Comparison of ENCODE assay signal across 8 cellular contexts in the genomic region with DNA sequence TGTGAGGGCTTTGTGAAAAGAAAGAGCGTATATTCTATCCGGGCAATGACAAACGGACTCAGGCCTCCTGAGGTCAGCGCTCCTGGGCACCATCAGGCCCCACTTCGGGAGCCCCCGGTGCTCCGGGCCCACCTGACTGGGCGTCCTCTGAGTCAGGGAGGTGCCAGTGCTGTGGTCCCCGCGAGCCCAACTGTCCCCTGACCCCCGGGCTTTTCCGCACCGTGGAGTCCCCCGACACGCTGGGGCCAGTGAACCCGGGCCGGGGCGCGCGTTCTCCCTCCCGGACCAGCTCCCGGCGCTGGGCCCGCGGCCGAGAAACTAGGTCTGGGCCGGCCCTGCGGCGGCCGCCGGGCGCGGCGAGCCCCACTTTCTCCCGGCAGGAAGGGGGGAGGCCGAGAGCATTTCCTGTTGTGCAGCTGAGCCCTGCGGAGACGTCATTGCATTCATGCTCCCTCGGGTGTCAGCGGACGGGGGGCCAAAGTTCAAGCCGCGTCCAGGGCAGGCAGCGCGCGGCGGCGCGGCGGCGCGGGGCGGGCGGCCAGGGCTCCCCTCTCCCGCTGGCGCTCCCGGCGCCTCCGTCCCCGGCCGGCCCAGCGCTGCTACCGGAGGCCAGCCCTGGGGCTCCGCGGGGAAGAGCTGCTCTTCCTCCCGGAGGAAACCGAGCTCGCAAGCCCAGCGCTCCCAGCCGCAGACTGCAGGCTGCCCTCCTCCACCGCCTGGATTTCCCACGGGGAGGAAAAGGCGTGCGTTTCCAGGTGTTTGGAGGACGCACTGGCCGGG. TPM values are rescaled to one million over a fixed set of nuclear protein-coding genes. Genes with fewer than 3 reads are reported as not detected.
A peak's percentile ranks its signal among the peaks of the same experiment; 100 is the strongest.
DNase-seq lines count a peak whose midpoint lies in the region; ATAC-seq and TF ChIP-seq lines count a peak whose summit lies in the region.

No MANE protein-coding gene starts in this region.

- no peaks in the 10 kb centered on the region for H3K9me2 ChIP-seq in PC-9 (ENCODE audit: insufficient read depth)

- H3K9me3 ChIP-seq in PC-9 (ENCODE audit: insufficient read depth, low read depth) = no peaks in the 10 kb centered on the region

- POLR2A ChIA-PET in PC-9 (lab: Charles Lee; ENCODE audit: unreplicated experiment) = no interaction called here

- H3K27ac ChIP-seq in PC-9 (no peak overlapping the region), temporal lobe (ENCODE audit: low read depth, low read length) (peak overlapping the region; percentile 77)

- intact Hi-C loops in PC-9 (cut with micrococcal nuclease; ENCODE audit: unreplicated experiment) = loop anchor here (1.0 kb wide), 1 partner anchor 41 kb away; no protein-coding TSS in a partner anchor

- no peaks in the 10 kb centered on the region for H3F3A ChIP-seq in PC-9 (ENCODE audit: insufficient read depth, low read depth)

- H3K9me3 Mint-ChIP-seq in nephron progenitor cell = no peaks in the 10 kb centered on the region

- CTCF ChIA-PET in PC-9 (lab: Charles Lee) = no interaction called here

- peaks cover 20% of the 10 kb centered on the region for H3K79me2 ChIP-seq in PC-9 (ENCODE audit: low read depth)

- H2AFZ ChIP-seq in PC-9 = no peak overlapping the region; the same call in 1 of the 2 replicates

- H3K4me1 Mint-ChIP-seq in nephron progenitor cell = peaks cover 32% of the 10 kb centered on the region

- in situ Hi-C loops in ACHN (cut with HindIII; ENCODE audit: low pct_ligation_motif_present, low pct_unique_long_range_greater_than_20kb, low sequenced_read_pairs) = no loop called here

- no peaks in the 10 kb centered on the region for H3K36me3 ChIP-seq in PC-9 (ENCODE audit: low read depth)

- no peaks in the 10 kb centered on the region for H3K27me3 Mint-ChIP-seq in nephron progenitor cell (ENCODE audit: low read depth, poor library complexity)

- H3K27ac Mint-ChIP-seq in nephron progenitor cell = peak overlapping the region; percentile 96

- BruUV-seq in PC-9 (replicated peaks; lab: Mats Ljungman, UMichigan) = TSS peak; percentile 37

- DNase-seq in ACHN (peak; percentile 77), PC-9 (peak in 1 of 2 experiments; percentile 56), fibroblast of villous mesenchyme (ENCODE audit: low read depth) (peak; percentile 95), nephron progenitor cell (peak; percentile 83)
- DNase-seq in activated gamma-delta T cell treated with anti-CD3 and anti-CD28 coated beads, Interleukin-2, amount 50 U/mL, for 16 hours (ENCODE audit: low read depth) = peak; percentile 61

- H3K27me3 ChIP-seq in PC-9 (ENCODE audit: insufficient read depth, low read depth) = no peaks in the 10 kb centered on the region

- peak overlapping the region; percentile 87 for H3K4me3 Mint-ChIP-seq in nephron progenitor cell

- H3K36me3 Mint-ChIP-seq in nephron progenitor cell (ENCODE audit: low read depth) = no peaks in the 10 kb centered on the region

- peak overlapping the region; percentile 64 for H3K4me2 ChIP-seq in PC-9

- H3K4me1 ChIP-seq in PC-9 (replicated peaks; ENCODE audit: insufficient read depth) = peaks cover 10% of the 10 kb centered on the region; the same call in 1 of the 2 replicates

- no peaks in the 10 kb centered on the region for H4K20me1 ChIP-seq in PC-9 (ENCODE audit: insufficient read depth)

- TF ChIP-seq CTCF in PC-9 (conservative IDR thresholded peaks at IDR 0.05) (no peak), fibroblast of villous mesenchyme (IDR thresholded peaks at IDR 0.05; ENCODE audit: insufficient read depth, low read depth, low read length) (no peak), nephron progenitor cell (IDR thresholded peaks at IDR 0.05) (no peak)

- peak; percentile 75 for ATAC-seq in GM18858 (IDR thresholded peaks at IDR 0.05; ENCODE audit: unreplicated experiment)
- peak; percentile 83 for ATAC-seq in HG03039 (IDR thresholded peaks at IDR 0.05; ENCODE audit: unreplicated experiment)

- H3K4me3 ChIP-seq in PC-9 = peak overlapping the region; percentile 49; the same call in 1 of the 2 replicates
- H3K4me3 ChIP-seq in fibroblast of villous mesenchyme (ENCODE audit: low read depth, low read length) = peak overlapping the region; percentile 66

RNA-seq across cellular contexts. Expression of a gene that starts 18.3 kb away (rescaled TPM):
- 10.3 and 12.4 TPM in 2 replicates for total RNA-seq in PC-9 (2021)
- 18.0 and 28.9 TPM in 2 replicates for total RNA-seq in fibroblast of villous mesenchyme
- 101 TPM for total RNA-seq in temporal lobe
